8 cellular contexts compared by ENCODE assay signal in genomic region chr7:98434087-98434486, GRCh38.
"Had no signal": no experiment of that assay in that cellular context is flagged by ENCODE, and none has a peak within 500 bp of the region (broad histone marks: within the 10 kb centered on the region; RNA-seq: fewer than 3 reads in every experiment).

No MANE protein-coding gene starts in this region.

- H3K4me1 ChIP-seq: HAP-1 had no signal

- H2AFZ ChIP-seq: GM23248 had no signal

- DNase-seq: GOT3, HFFc6, IMR-90, Karpas-422 had no signal

- H3K9me3 ChIP-seq: HAP-1 had no signal

- H3K4me2 ChIP-seq: KMS-11 had no signal

- H3K4me3 ChIP-seq: GM23248, HAP-1 had no signal

- H3K27ac ChIP-seq: GM23248, HL-60, KMS-11 had no signal

- H3K36me3 ChIP-seq: HAP-1 had no signal

- H3K9ac ChIP-seq: GM23248, KMS-11 had no signal
